1 cellular context compared by ENCODE assay signal in the genomic region with DNA sequence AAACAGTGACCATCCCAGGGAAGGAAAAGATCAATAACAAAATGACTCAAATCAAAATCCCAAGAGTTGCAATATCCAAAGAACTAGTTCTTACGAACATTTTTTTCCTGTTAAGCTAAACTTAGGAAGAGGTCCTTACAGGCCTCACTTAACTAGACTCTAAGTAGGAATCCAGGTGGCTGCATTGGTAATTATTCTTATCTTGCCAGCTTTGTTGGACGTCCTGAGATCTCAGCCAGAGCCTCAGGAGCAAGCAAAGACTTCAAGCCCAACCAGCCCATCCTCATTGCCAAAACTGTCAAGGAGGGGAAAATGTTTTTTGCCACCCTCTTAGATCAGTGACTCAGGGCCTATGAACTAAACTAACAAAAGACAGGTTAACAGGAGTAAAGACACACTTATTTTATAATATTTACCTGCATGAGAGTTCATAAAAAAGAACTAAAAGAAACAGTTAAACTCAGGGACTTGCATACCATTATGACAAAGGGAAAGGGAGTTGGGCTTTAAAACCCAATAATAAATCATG.
TF ChIP-seq lines count a peak whose summit lies in the region.

No MANE protein-coding gene starts in this region.

TF ChIP-seq in HCT116, 20 proteins besides CTCF, POLR2A, EP300 and RAD21:
- TF ChIP-seq ZFX (IDR thresholded peaks at IDR 0.05) (no peak), POLR2AphosphoS5 (IDR thresholded peaks at IDR 0.05; ENCODE audit: low read depth, low read length) (no peak), CBX3 (IDR thresholded peaks at IDR 0.05; ENCODE audit: low read depth) (no peak), SRF (IDR thresholded peaks at IDR 0.05; ENCODE audit: low read depth) (no peak), FOSL1 (IDR thresholded peaks at IDR 0.05; ENCODE audit: low read depth) (no peak), JUND (IDR thresholded peaks at IDR 0.05) (no peak), REST (IDR thresholded peaks at IDR 0.05; ENCODE audit: low read depth) (no peak)
- TF ChIP-seq, protein P1, sequence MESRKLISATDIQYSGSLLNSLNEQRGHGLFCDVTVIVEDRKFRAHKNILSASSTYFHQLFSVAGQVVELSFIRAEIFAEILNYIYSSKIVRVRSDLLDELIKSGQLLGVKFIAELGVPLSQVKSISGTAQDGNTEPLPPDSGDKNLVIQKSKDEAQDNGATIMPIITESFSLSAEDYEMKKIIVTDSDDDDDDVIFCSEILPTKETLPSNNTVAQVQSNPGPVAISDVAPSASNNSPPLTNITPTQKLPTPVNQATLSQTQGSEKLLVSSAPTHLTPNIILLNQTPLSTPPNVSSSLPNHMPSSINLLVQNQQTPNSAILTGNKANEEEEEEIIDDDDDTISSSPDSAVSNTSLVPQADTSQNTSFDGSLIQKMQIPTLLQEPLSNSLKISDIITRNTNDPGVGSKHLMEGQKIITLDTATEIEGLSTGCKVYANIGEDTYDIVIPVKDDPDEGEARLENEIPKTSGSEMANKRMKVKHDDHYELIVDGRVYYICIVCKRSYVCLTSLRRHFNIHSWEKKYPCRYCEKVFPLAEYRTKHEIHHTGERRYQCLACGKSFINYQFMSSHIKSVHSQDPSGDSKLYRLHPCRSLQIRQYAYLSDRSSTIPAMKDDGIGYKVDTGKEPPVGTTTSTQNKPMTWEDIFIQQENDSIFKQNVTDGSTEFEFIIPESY (IDR thresholded peaks at IDR 0.05; ENCODE audit: extremely low read depth, insufficient replicate concordance, low read length), result no peak
